ENCODE assay signal across 35 cellular contexts in genomic region chr11:360326-361280, GRCh38. TPM values are rescaled to one million over a fixed set of nuclear protein-coding genes. Genes with fewer than 3 reads are reported as not detected.
DNase-seq lines count a peak whose midpoint lies in the region; ATAC-seq, FAIRE-seq and TF ChIP-seq lines count a peak whose summit lies in the region.
"Had no signal": no experiment of that assay in that cellular context is flagged by ENCODE, and none has a peak within 500 bp of the region (broad histone marks: within the 10 kb centered on the region; RNA-seq: fewer than 3 reads in every experiment).

No MANE protein-coding gene starts in this region.

- no peaks in the 10 kb centered on the region for H3K4me1 ChIP-seq in H9 (ENCODE audit: insufficient read depth, low read length)
- peaks cover under 1 to 2% of the 10 kb centered on the region in 2 donors for H3K4me1 ChIP-seq in kidney (ENCODE audit: control insufficient read depth in 1 of 2, insufficient read depth in 1 of 2, low read depth in 1 of 2, low read length in 2 of 2)
- H3K4me1 ChIP-seq in suprapubic skin: peaks cover 10% of the 10 kb centered on the region
- H3K4me1 ChIP-seq: colonic mucosa, prostate gland had no signal

- peaks cover 29 to 32% of the 10 kb centered on the region in 2 experiments for H3K9me3 Mint-ChIP-seq in H9

- no peak overlapping the region for H4K91ac ChIP-seq in H9 (ENCODE audit: insufficient read length, low read depth, low read length)

- H3K56ac ChIP-seq in H9 (ENCODE audit: insufficient read length, low read depth, low read length): no peak overlapping the region

- H4K20me1 ChIP-seq in H9 (ENCODE audit: control insufficient read depth, insufficient read depth, insufficient read length): no peaks in the 10 kb centered on the region

- no peak overlapping the region for H2BK12ac ChIP-seq in H9 (ENCODE audit: insufficient read length, low read depth, low read length)

- H3K9me3 ChIP-seq in H9 (ENCODE audit: control insufficient read depth, low read depth, low read length): peaks cover 8% of the 10 kb centered on the region
- H3K9me3 ChIP-seq in kidney (ENCODE audit: control insufficient read depth in 1 of 2, low read length in 2 of 2): no peaks in the 10 kb centered on the region
- H3K9me3 ChIP-seq in suprapubic skin: no peaks in the 10 kb centered on the region
- H3K9me3 ChIP-seq: colonic mucosa, prostate gland, testis, vagina had no signal

- DNase-seq in activated effector memory CD4-positive, alpha-beta T cell treated with anti-CD3 and anti-CD28 coated beads, Interleukin-2, amount 50 U/mL, for 16 hours: peak; percentile 59
- DNase-seq in activated effector memory CD4-positive, alpha-beta T cell treated with Interleukin-2 at 50 U/mL for 16 hours: no peak
- DNase-seq in H9 (peak; percentile 40), kidney (peak; percentile 80), suprapubic skin (ENCODE audit: low spot score in 2 of 2) (peak; percentile 77 to 78), cerebellar nuclear complex (lab: John Stamatoyannopoulos, UW) (no peak), SW 1271 (lab: John Stamatoyannopoulos, UW) (no peak)
- DNase-seq: activated naive CD4-positive, alpha-beta T cell treated with Interleukin-2 at 50 U/mL for 16 hours; activated T-cell treated with anti-CD3 and anti-CD28 coated beads, Interleukin-2, amount 50 U/mL, for 1 hour; amniotic stem cell; brain microvascular endothelial cell; colonic mucosa; DMS79; effector memory CD4-positive, alpha-beta T cell; erythroblast; GDM1; head of caudate nucleus; kidney glomerular epithelial cell; MV-4-11; NCI-H1436 treated with DMSO at 0.1 percent for 48 hours; NCI-H2107; NCI-H446; RPMI8226; stimulated activated CD4-positive, alpha-beta T cell treated with anti-CD3 and anti-CD28 coated beads, Interleukin-15, amount 100 ng/mL, for 24 hours; stimulated activated naive CD4-positive, alpha-beta T cell treated with Interleukin-2 at 50 U/mL for 16 hours; T-helper 17 cell; testis had no signal

- H4K8ac ChIP-seq in H9 (replicated peaks; ENCODE audit: insufficient read length, low read depth, low read length): no peak overlapping the region

- H3K14ac ChIP-seq in H9 (ENCODE audit: insufficient read depth, low read length): no peak overlapping the region

- no peak for FAIRE-seq in kidney (lab: Jason Lieb, UNC)
- FAIRE-seq: A549, HepG2 had no signal

- H3K27me3 Mint-ChIP-seq in H9 (ENCODE audit: low read depth): peaks cover 23% of the 10 kb centered on the region
- H3K27me3 Mint-ChIP-seq: T-helper 17 cell had no signal

- H3K79me1 ChIP-seq in H9 (ENCODE audit: insufficient read depth, low read depth, low read length, poor library complexity, severe bottlenecking): no peaks in the 10 kb centered on the region

- no peak overlapping the region for H2BK15ac ChIP-seq in H9 (ENCODE audit: low read depth, low read length)

- no peaks in the 10 kb centered on the region for H3K79me2 ChIP-seq in H9 (ENCODE audit: insufficient read depth, low read length)

- no peaks in the 10 kb centered on the region for H3K27me3 ChIP-seq in H9 (ENCODE audit: insufficient read depth, low read length)
- H3K27me3 ChIP-seq in suprapubic skin: peaks cover 34% of the 10 kb centered on the region
- H3K27me3 ChIP-seq: colonic mucosa, neural progenitor cell, testis, vagina had no signal

- H4K5ac ChIP-seq in H9 (ENCODE audit: insufficient read length, low read depth, low read length): no peak overlapping the region

- H3K4ac ChIP-seq in H9 (ENCODE audit: low read depth, low read length): no peak overlapping the region

- H2AK5ac ChIP-seq in H9 (ENCODE audit: insufficient read length, low read length): no peak overlapping the region

- no peak overlapping the region for H3K4me3 ChIP-seq in kidney (ENCODE audit: low read length in 2 of 2)
- H3K4me3 ChIP-seq in suprapubic skin: no peak overlapping the region
- H3K4me3 ChIP-seq: A549, colonic mucosa, lung, neural progenitor cell, prostate gland, testis, vagina had no signal

- TF ChIP-seq POLR2A in suprapubic skin (IDR thresholded peaks at IDR 0.05): no peak

- H2AFZ ChIP-seq in H9 (ENCODE audit: low read length): no peak overlapping the region
- H2AFZ ChIP-seq: neural progenitor cell had no signal

- H3K27ac Mint-ChIP-seq in H9: no peak overlapping the region
- H3K27ac Mint-ChIP-seq: neural progenitor cell, T-helper 17 cell had no signal

- no peak overlapping the region for H2BK20ac ChIP-seq in H9 (ENCODE audit: low read depth, low read length, poor library complexity, severe bottlenecking)

- H3K36me3 ChIP-seq in kidney (ENCODE audit: control insufficient read depth in 1 of 2, insufficient read depth in 2 of 2, low read length in 2 of 2) (no peaks in the 10 kb centered on the region), suprapubic skin (no peaks in the 10 kb centered on the region)
- H3K36me3 ChIP-seq: brain microvascular endothelial cell, colonic mucosa, neural progenitor cell, prostate gland, vagina had no signal

- H3K23ac ChIP-seq in H9 (ENCODE audit: insufficient read length, low read depth, low read length): no peak overlapping the region

- H3K27ac ChIP-seq in H9 (ENCODE audit: insufficient read length, low read depth, low read length): no peak overlapping the region
- H3K27ac ChIP-seq in kidney (ENCODE audit: low read depth in 2 of 2, low read length in 2 of 2): no peak overlapping the region
- no peak overlapping the region for H3K27ac ChIP-seq in suprapubic skin
- H3K27ac ChIP-seq: A549, brain microvascular endothelial cell, colonic mucosa, HL-60, neural progenitor cell, prostate gland, testis, vagina had no signal

- H3K36me3 Mint-ChIP-seq in H9 (ENCODE audit: insufficient read depth in 1 of 3, low read depth in 3 of 3): peaks cover 6 to 10% (median 9%) of the 10 kb centered on the region in 3 experiments; a peak in 5 of 7 replicates
- H3K36me3 Mint-ChIP-seq: neural progenitor cell had no signal

- TF ChIP-seq EP300 in suprapubic skin (IDR thresholded peaks at IDR 0.05): no peak

- H3T11ph ChIP-seq in H9 (ENCODE audit: low read length): no peak overlapping the region

- TF ChIP-seq CTCF in H9 (conservative IDR thresholded peaks at IDR 0.05): no peak
- TF ChIP-seq CTCF in kidney (IDR thresholded peaks at IDR 0.05; ENCODE audit: borderline replicate concordance, extremely low read depth, insufficient read depth): no peak
- TF ChIP-seq CTCF in suprapubic skin (IDR thresholded peaks at IDR 0.05): no peak

- H3K4me2 ChIP-seq in H9 (ENCODE audit: insufficient read depth, insufficient read length, low read length): no peak overlapping the region
- H3K4me2 ChIP-seq: A549, neural progenitor cell had no signal

- no peak overlapping the region; a peak in 1 of 5 replicates for H3K4me3 Mint-ChIP-seq in H9
- H3K4me3 Mint-ChIP-seq: T-helper 17 cell had no signal

- H2BK120ac ChIP-seq in H9 (ENCODE audit: low read depth, low read length, poor library complexity, severe bottlenecking): no peak overlapping the region

- H3K4me1 Mint-ChIP-seq in H9: peaks cover 3 to 4% of the 10 kb centered on the region in 2 experiments; a peak in 3 of 4 replicates

- no peak for ATAC-seq in HG02870 (IDR thresholded peaks at IDR 0.05; ENCODE audit: unreplicated experiment)
- ATAC-seq: A549, HepG2, T-helper 17 cell had no signal

- H2BK5ac ChIP-seq in H9 (ENCODE audit: insufficient read length, low read length): no peak overlapping the region

- WGBS in H9 (ENCODE audit: extremely low coverage, insufficient read length, low lambda C conversion rate): no CpG with 5 or more reads among the region's 22 CpGs
- 86% methylated on average over 21 of the region's 22 CpGs for WGBS in suprapubic skin

- intact Hi-C loops in kidney (cut with DNase I): no loop called here

- no peaks in the 10 kb centered on the region for H3K23me2 ChIP-seq in H9 (ENCODE audit: insufficient read length, low read depth, low read length, poor library complexity, severe bottlenecking)

- H3K18ac ChIP-seq in H9 (ENCODE audit: insufficient read length, low read depth, low read length): no peak overlapping the region

- H3K9ac ChIP-seq in H9 (ENCODE audit: extremely low read depth, insufficient read length, low read length): no peak overlapping the region
- no peak overlapping the region for H3K9ac ChIP-seq in kidney (ENCODE audit: low read length in 2 of 2)
- H3K9ac ChIP-seq: neural progenitor cell had no signal

RNA-seq across cellular contexts. Expression of gene B4GALNT4, which starts 8.7 kb away (rescaled TPM):
- total RNA-seq in H9 (2021) (101 and 105 TPM in 2 replicates), kidney (1.4 TPM), suprapubic skin (1 to 10 TPM; 1.2 to 3.0 (median 1.6) TPM)
- 0.82 TPM for polyA plus RNA-seq in kidney (ENCODE audit: insufficient read depth, low read depth, low replicate concordance)

RNA-seq across cellular contexts. Expression of gene PKP3, which starts 33.4 kb away (rescaled TPM):
- total RNA-seq in H9 (2021) (41.7 and 43.8 TPM in 2 replicates), kidney (3.6 TPM), suprapubic skin (100 to 1,000 TPM; 318 to 486 (median 428) TPM)
- 1.9 TPM for polyA plus RNA-seq in kidney (ENCODE audit: insufficient read depth, low read depth, low replicate concordance)
- total RNA-seq: T-helper 17 cell had no signal

RNA-seq across cellular contexts. Expression of gene IFITM3, which starts 39.9 kb away (rescaled TPM):
- 419 and 425 TPM in 2 replicates for total RNA-seq in H9 (2021)
- total RNA-seq in kidney: 1,286 TPM
- polyA plus RNA-seq in kidney (ENCODE audit: insufficient read depth, low read depth, low replicate concordance): 1,281 TPM
- 100 to 1,000 TPM in 2 of 4 donors, 10 to 100 TPM in 2; 69.6 to 160 (median 110) TPM for total RNA-seq in suprapubic skin

RNA-seq across cellular contexts. Expression of gene IFITM1, which starts 46.8 kb away (rescaled TPM):
- total RNA-seq in H9 (2021) (498 and 500 TPM in 2 replicates), kidney (440 TPM), suprapubic skin (100 to 1,000 TPM in 1 of 4 donors, 10 to 100 TPM in 3; 50.7 to 128 (median 67.6) TPM)
- polyA plus RNA-seq in kidney (ENCODE audit: insufficient read depth, low read depth, low replicate concordance): 248 TPM

RNA-seq across cellular contexts. Expression of gene IFITM2, which starts 53.0 kb away (rescaled TPM):
- 421 and 425 TPM in 2 replicates for total RNA-seq in H9 (2021)
- total RNA-seq in kidney: 1,111 TPM
- 814 TPM for polyA plus RNA-seq in kidney (ENCODE audit: insufficient read depth, low read depth, low replicate concordance)
- 10 to 100 TPM; 25.6 to 84.1 (median 45.1) TPM for total RNA-seq in suprapubic skin

Comparison
In these comparisons a context has a peak if more than half of its experiments do, and no peak if none do; other contexts are left out.
1. DNase-seq: peak in activated effector memory CD4-positive, alpha-beta T cell treated with anti-CD3 and anti-CD28 coated beads, Interleukin-2, amount 50 U/mL, for 16 hours (single experiment), H9 (single experiment), kidney (single experiment) and suprapubic skin (2 of 2); none in activated effector memory CD4-positive, alpha-beta T cell treated with Interleukin-2 at 50 U/mL for 16 hours (single experiment), cerebellar nuclear complex (0 of 2) and SW 1271 (0 of 2).
2. RNA of gene B4GALNT4, which starts 8.7 kb away (total RNA-seq): 101 to 105 TPM in H9; 1.2 to 3.0 TPM in suprapubic skin and 1.4 TPM in kidney (single experiment); every median in the first group is over 10 times any median in the second.